In genomic region chr7:90728568-90728967, GRCh38 we compare ENCODE assay signal across 14 cellular contexts.
DNase-seq lines count a peak whose midpoint lies in the region; ATAC-seq lines count a peak whose summit lies in the region.
"Had no signal": no experiment of that assay in that cellular context is flagged by ENCODE, and none has a peak within 500 bp of the region (broad histone marks: within the 10 kb centered on the region; RNA-seq: fewer than 3 reads in every experiment).

No MANE protein-coding gene starts in this region.

- peak overlapping the region; percentile 52 to 95 (median 76) for H3K27ac Mint-ChIP-seq in naive B cell
- H3K27ac Mint-ChIP-seq: activated naive CD4-positive, alpha-beta T cell treated with anti-CD3 and anti-CD28 coated beads, Interleukin-2, amount 50 U/mL, for 24 hours had no signal

- H3K4me1 Mint-ChIP-seq in naive B cell: peaks cover 78 to 94% (median 86%) of the 10 kb centered on the region in 3 donors
- H3K4me1 Mint-ChIP-seq: activated naive CD4-positive, alpha-beta T cell treated with anti-CD3 and anti-CD28 coated beads, Interleukin-2, amount 50 U/mL, for 24 hours had no signal

- peaks cover 24 to 44% of the 10 kb centered on the region in 2 donors for H3K36me3 Mint-ChIP-seq in naive B cell
- H3K36me3 Mint-ChIP-seq: activated naive CD4-positive, alpha-beta T cell treated with anti-CD3 and anti-CD28 coated beads, Interleukin-2, amount 50 U/mL, for 24 hours had no signal

- ATAC-seq in GM18873 (IDR thresholded peaks at IDR 0.05; ENCODE audit: low FRiP score, unreplicated experiment) (peak; percentile 64), GM21576 (IDR thresholded peaks at IDR 0.05; ENCODE audit: unreplicated experiment) (peak; percentile 72), HG03159 (IDR thresholded peaks at IDR 0.05; ENCODE audit: unreplicated experiment) (peak; percentile 49), naive B cell (ENCODE audit: low read depth in 2 of 2) (peak in 1 of 2 donors; percentile 35), HG03196 (IDR thresholded peaks at IDR 0.05; ENCODE audit: unreplicated experiment) (no peak), GM18907 (IDR thresholded peaks at IDR 0.05; ENCODE audit: unreplicated experiment) (no peak)
- ATAC-seq: activated CD4-positive, CD25-positive, alpha-beta regulatory T cell treated with anti-CD3 and anti-CD28 coated beads, Interleukin-2, amount 50 U/mL, for 24 hours had no signal

- H3K27me3 Mint-ChIP-seq in naive B cell: no peaks in the 10 kb centered on the region
- H3K27me3 Mint-ChIP-seq: activated naive CD4-positive, alpha-beta T cell treated with anti-CD3 and anti-CD28 coated beads, Interleukin-2, amount 50 U/mL, for 24 hours had no signal

- DNase-seq in naive B cell (no peak), NCI-H446 treated with DMSO at 0.1 percent for 48 hours (lab: John Stamatoyannopoulos, UW) (no peak), KG1 (lab: John Stamatoyannopoulos, UW) (no peak)
- DNase-seq: activated CD8-positive, alpha-beta memory T cell treated with anti-CD3 and anti-CD28 coated beads, Interleukin-2, amount 50 U/mL, for 48 hours; MG63; NCI-H2171 treated with DMSO at 0.1 percent for 48 hours; testis had no signal

- H3K4me3 Mint-ChIP-seq in naive B cell: peak overlapping the region in 7 of 8 donors; percentile 21 to 86 (median 58)
- H3K4me3 Mint-ChIP-seq: activated naive CD4-positive, alpha-beta T cell treated with anti-CD3 and anti-CD28 coated beads, Interleukin-2, amount 50 U/mL, for 24 hours had no signal

- H3K9me3 Mint-ChIP-seq in naive B cell: peaks cover 10 to 38% (median 27%) of the 10 kb centered on the region in 7 donors
- H3K9me3 Mint-ChIP-seq: activated naive CD4-positive, alpha-beta T cell treated with anti-CD3 and anti-CD28 coated beads, Interleukin-2, amount 50 U/mL, for 24 hours had no signal

Comparison
In these comparisons a context has a peak if more than half of its experiments do, and no peak if none do; other contexts are left out.
1. ATAC-seq: peak in GM18873 (single experiment), GM21576 (single experiment) and HG03159 (single experiment); none in HG03196 (single experiment) and GM18907 (single experiment).